ENCODE assay signal across 8 cellular contexts in the genomic region with DNA sequence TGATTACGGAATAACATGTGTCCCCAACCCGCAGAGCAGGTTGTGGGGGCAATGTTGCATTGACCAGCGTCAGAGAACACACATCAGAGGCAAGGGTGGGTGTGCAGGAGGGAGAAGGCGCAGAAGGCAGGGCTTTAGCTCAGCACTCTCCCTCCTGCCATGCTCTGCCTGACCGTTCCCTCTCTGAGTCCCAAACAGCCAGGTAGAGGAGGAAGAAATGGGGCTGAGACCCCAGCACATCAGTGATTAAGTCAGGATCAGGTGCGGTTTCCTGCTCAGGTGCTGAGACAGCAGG. TPM values are rescaled to one million over a fixed set of nuclear protein-coding genes. Genes with fewer than 3 reads are reported as not detected.
A peak's percentile ranks its signal among the peaks of the same experiment; 100 is the strongest.
DNase-seq lines count a peak whose midpoint lies in the region; ATAC-seq and TF ChIP-seq lines count a peak whose summit lies in the region.

No MANE protein-coding gene starts in this region.

- WGBS in gastroesophageal sphincter (ENCODE audit: low coverage in 1 of 2), 2 donors: 7% methylated on average over 2 of the region's 6 CpGs
- 18 to 24% (median 20%) methylated on average over 6 of the region's 6 CpGs for WGBS in psoas muscle, 3 donors

- peaks cover 7% of the 10 kb centered on the region; the same call in 1 of the 2 replicates for H3K4me1 ChIP-seq in Panc1 (ENCODE audit: control insufficient read depth, insufficient read depth, low read length)
- peaks cover 0 to 46% (median 8%) of the 10 kb centered on the region in 3 donors for H3K4me1 ChIP-seq in gastroesophageal sphincter
- H3K4me1 ChIP-seq in psoas muscle: peaks cover 10% of the 10 kb centered on the region

- in situ Hi-C loops in Panc1 (cut with HindIII; ENCODE audit: low pct_unique_long_range_greater_than_20kb, low sequenced_read_pairs): no loop called here

- no peak for TF ChIP-seq POLR2A in gastroesophageal sphincter (IDR thresholded peaks at IDR 0.05)

- TF ChIP-seq CTCF in GM10266 (IDR thresholded peaks at IDR 0.05; ENCODE audit: control insufficient read depth, insufficient read depth, low read depth, missing control alignments): peak; percentile 1
- no peak for TF ChIP-seq CTCF in Panc1 (IDR thresholded peaks at IDR 0.05)
- no peak for TF ChIP-seq CTCF in gastroesophageal sphincter (IDR thresholded peaks at IDR 0.05)
- TF ChIP-seq CTCF in psoas muscle (IDR thresholded peaks at IDR 0.05): no peak

- H3K27me3 ChIP-seq in Panc1 (ENCODE audit: control insufficient read depth, insufficient read depth, low read length) (no peaks in the 10 kb centered on the region), gastroesophageal sphincter (peaks cover 14% of the 10 kb centered on the region), psoas muscle (ENCODE audit: insufficient read depth in 3 of 3, low read length in 2 of 3) (no peaks in the 10 kb centered on the region)

- intact Hi-C loops in Panc1 (cut with micrococcal nuclease; ENCODE audit: unreplicated experiment): loop anchor here (1.0 to 5.0 kb wide), 3 partner anchors 61 to 420 kb away; no protein-coding TSS in a partner anchor
- intact Hi-C loops in psoas muscle (cut with DNase I): loop anchor here (1.0 to 5.0 kb wide), 4 partner anchors 60 to 425 kb away; no protein-coding TSS in a partner anchor

- BruUV-seq in Panc1 (replicated peaks; lab: Mats Ljungman, UMichigan): no TSS peak

- H3K4me3 ChIP-seq in Panc1 (ENCODE audit: low read depth in 2 of 2, low read length in 2 of 2): peak overlapping the region; percentile 41 to 60
- H3K4me3 ChIP-seq in gastroesophageal sphincter: peak overlapping the region in 1 of 2 donors; percentile 51
- peak overlapping the region; percentile 62 for H3K4me3 ChIP-seq in psoas muscle

- no peaks in the 10 kb centered on the region for H3K36me3 ChIP-seq in Panc1 (ENCODE audit: control insufficient read depth, insufficient read depth, low read length)
- peaks cover 0 to 14% of the 10 kb centered on the region in 2 donors for H3K36me3 ChIP-seq in gastroesophageal sphincter
- no peaks in the 10 kb centered on the region for H3K36me3 ChIP-seq in psoas muscle (ENCODE audit: insufficient read depth in 1 of 2, low read depth in 1 of 2)

- POLR2A ChIA-PET in Panc1 (lab: Charles Lee): no interaction called here

- H3K27ac ChIP-seq in Panc1 (ENCODE audit: low read length) (no peak overlapping the region), gastroesophageal sphincter (no peak overlapping the region), psoas muscle (no peak overlapping the region)

- no peak for ATAC-seq in Panc1
- peak; percentile 14 for ATAC-seq in gastroesophageal sphincter
- peak in 1 of 4 donors; percentile 14 for ATAC-seq in psoas muscle
- no peak for ATAC-seq in HG03457 (IDR thresholded peaks at IDR 0.05; ENCODE audit: unreplicated experiment)
- no peak for ATAC-seq in HG02571 (IDR thresholded peaks at IDR 0.05; ENCODE audit: unreplicated experiment)
- no peak for ATAC-seq in GM21515 (IDR thresholded peaks at IDR 0.05; ENCODE audit: unreplicated experiment)

- H3K9me3 ChIP-seq in Panc1 (ENCODE audit: control insufficient read depth, insufficient read depth, low read depth, low read length) (no peaks in the 10 kb centered on the region), gastroesophageal sphincter (no peaks in the 10 kb centered on the region), psoas muscle (no peaks in the 10 kb centered on the region)

- TF ChIP-seq EP300 in gastroesophageal sphincter (IDR thresholded peaks at IDR 0.05): no peak

- CTCF ChIA-PET in Panc1 (lab: Charles Lee): interaction anchor here (0.5 to 3.7 kb wide), 12 partner anchors 13 to 430 kb away, joined by 3 to 33 read pairs (median 3); no protein-coding TSS in a partner anchor

- no peak for DNase-seq in GM10266 (ENCODE audit: extremely low spot score)
- no peak for DNase-seq in Panc1 (ENCODE audit: low read depth, low spot score)
- no peak for DNase-seq in psoas muscle
- no peak for DNase-seq in amniotic stem cell (lab: John Stamatoyannopoulos, UW)

RNA-seq across cellular contexts. Expression of a gene that starts 0.4 kb away (rescaled TPM):
- 1.3 TPM for total RNA-seq in Panc1 (2021; ENCODE audit: unreplicated experiment)
- 1.9 TPM for polyA plus RNA-seq in Panc1 (2012; ENCODE audit: insufficient read length)
- total RNA-seq in gastroesophageal sphincter: 10 to 100 TPM in 2 of 4 donors, 1 to 10 TPM in 2; 4.0 to 11.8 (median 8.7) TPM
- 1 to 10 TPM; 2.3 to 3.0 (median 2.8) TPM for total RNA-seq in psoas muscle
- polyA plus RNA-seq in psoas muscle: 1 to 10 TPM in 2 of 3 donors, under 1 TPM in 1; 0.62 to 1.1 (median 1.0) TPM

RNA-seq across cellular contexts. Expression of a gene that starts 25.0 kb away (rescaled TPM):
- total RNA-seq in Panc1 (2021; ENCODE audit: unreplicated experiment) (1.5 TPM), gastroesophageal sphincter (not detected), psoas muscle (not detected)
- polyA plus RNA-seq in Panc1 (2012; ENCODE audit: insufficient read length): 0.93 TPM
- polyA plus RNA-seq in psoas muscle: under 1 TPM in 1 of 3 donors, not detected in 2; 0.32 TPM
